11 cellular contexts compared by ENCODE assay signal in genomic region chr12:65756956-65757511, GRCh38.
DNase-seq lines count a peak whose midpoint lies in the region; ATAC-seq and TF ChIP-seq lines count a peak whose summit lies in the region.
"Had no signal": no experiment of that assay in that cellular context is flagged by ENCODE, and none has a peak within 500 bp of the region (broad histone marks: within the 10 kb centered on the region; RNA-seq: fewer than 3 reads in every experiment).

No MANE protein-coding gene starts in this region.

- DNase-seq in Daoy (ENCODE audit: low read depth) = peak; percentile 34
- DNase-seq in posterior cingulate gyrus = no peak
- DNase-seq in ovary = no peak
- no peak for DNase-seq in heart left ventricle
- no peak for DNase-seq in NCI-H345 (lab: John Stamatoyannopoulos, UW)
- DNase-seq: CD8-positive, alpha-beta memory T cell; gastrocnemius medialis had no signal

- 0 out of 2 replicates have a peak, but pooled peaks cover 4% of the 10 kb centered on the region for H4K20me1 ChIP-seq in OCI-LY3 (ENCODE audit: insufficient read depth, low read length)

- peaks cover 65% of the 10 kb centered on the region for H3K27me3 ChIP-seq in OCI-LY3 (ENCODE audit: low read depth, low read length)
- no peaks in the 10 kb centered on the region for H3K27me3 ChIP-seq in ovary
- H3K27me3 ChIP-seq in heart left ventricle = peaks cover 0 to 7% (median 0%) of the 10 kb centered on the region in 9 donors

- peak overlapping the region; percentile 23 for H3K27ac ChIP-seq in OCI-LY3 (ENCODE audit: low read length)
- no peak overlapping the region for H3K27ac ChIP-seq in ovary
- no peak overlapping the region for H3K27ac ChIP-seq in heart left ventricle
- H3K27ac ChIP-seq: gastrocnemius medialis had no signal

- no peak overlapping the region for H3K9ac ChIP-seq in OCI-LY3 (ENCODE audit: low read length)

- TF ChIP-seq POLR2A in ovary (IDR thresholded peaks at IDR 0.05) (no peak), heart left ventricle (IDR thresholded peaks at IDR 0.05) (no peak)

- no peak for TF ChIP-seq CTCF in OCI-LY3 (IDR thresholded peaks at IDR 0.05; ENCODE audit: low read depth, low read length)
- TF ChIP-seq CTCF in ovary (IDR thresholded peaks at IDR 0.05) = no peak
- no peak for TF ChIP-seq CTCF in heart left ventricle (IDR thresholded peaks at IDR 0.05)

- H3K4me3 ChIP-seq in OCI-LY3 (ENCODE audit: low read length) = peak overlapping the region; percentile 8; the same call in 1 of the 2 replicates
- H3K4me3 ChIP-seq in ovary = no peak overlapping the region
- no peak overlapping the region for H3K4me3 ChIP-seq in heart left ventricle
- H3K4me3 ChIP-seq: gastrocnemius medialis had no signal

- H2AFZ ChIP-seq in OCI-LY3 (ENCODE audit: low read depth, low read length) = no peak overlapping the region

- ATAC-seq in GM18909 (IDR thresholded peaks at IDR 0.05; ENCODE audit: poor library complexity, unreplicated experiment) (peak; percentile 95), HG02798 (IDR thresholded peaks at IDR 0.05; ENCODE audit: poor library complexity, unreplicated experiment) (peak; percentile 86), heart left ventricle (no peak)
- ATAC-seq: gastrocnemius medialis, Right ventricle myocardium inferior had no signal

- H3K4me1 ChIP-seq in OCI-LY3 (ENCODE audit: low read length) = peaks cover 23% of the 10 kb centered on the region
- H3K4me1 ChIP-seq in ovary (ENCODE audit: insufficient read depth) = no peaks in the 10 kb centered on the region
- no peaks in the 10 kb centered on the region for H3K4me1 ChIP-seq in heart left ventricle
- H3K4me1 ChIP-seq: gastrocnemius medialis had no signal

- H3K79me2 ChIP-seq in OCI-LY3 (ENCODE audit: low read length) = no peaks in the 10 kb centered on the region

- WGBS in ovary, 3 donors = 43 to 93% (median 90%) methylated on average over 2 of the region's 2 CpGs
- WGBS in heart left ventricle, 4 donors = 39 to 97% (median 75%) methylated on average over 2 of the region's 2 CpGs

- intact Hi-C loops in posterior cingulate gyrus (cut with DNase I) (no loop called here), ovary (cut with DNase I) (no loop called here), heart left ventricle (cut with DNase I) (no loop called here)

- H3K4me2 ChIP-seq in OCI-LY3 (ENCODE audit: low read length) = peak overlapping the region; percentile 50

- H3K9me3 ChIP-seq in OCI-LY3 (ENCODE audit: insufficient read depth, low read length) (no peaks in the 10 kb centered on the region), ovary (no peaks in the 10 kb centered on the region), heart left ventricle (no peaks in the 10 kb centered on the region)
- H3K9me3 ChIP-seq: gastrocnemius medialis had no signal

- TF ChIP-seq EP300 in ovary (IDR thresholded peaks at IDR 0.05) = no peak

- H3K36me3 ChIP-seq in OCI-LY3 (replicated peaks; ENCODE audit: low read depth, low read length) (no peaks in the 10 kb centered on the region), ovary (no peaks in the 10 kb centered on the region), heart left ventricle (no peaks in the 10 kb centered on the region)
- H3K36me3 ChIP-seq: gastrocnemius medialis had no signal

Comparison
In these comparisons a context has a peak if more than half of its experiments do, and no peak if none do; other contexts are left out.
1. ATAC-seq: peak in GM18909 (single experiment) and HG02798 (single experiment); none in heart left ventricle (0 of 4).